In the genomic region with DNA sequence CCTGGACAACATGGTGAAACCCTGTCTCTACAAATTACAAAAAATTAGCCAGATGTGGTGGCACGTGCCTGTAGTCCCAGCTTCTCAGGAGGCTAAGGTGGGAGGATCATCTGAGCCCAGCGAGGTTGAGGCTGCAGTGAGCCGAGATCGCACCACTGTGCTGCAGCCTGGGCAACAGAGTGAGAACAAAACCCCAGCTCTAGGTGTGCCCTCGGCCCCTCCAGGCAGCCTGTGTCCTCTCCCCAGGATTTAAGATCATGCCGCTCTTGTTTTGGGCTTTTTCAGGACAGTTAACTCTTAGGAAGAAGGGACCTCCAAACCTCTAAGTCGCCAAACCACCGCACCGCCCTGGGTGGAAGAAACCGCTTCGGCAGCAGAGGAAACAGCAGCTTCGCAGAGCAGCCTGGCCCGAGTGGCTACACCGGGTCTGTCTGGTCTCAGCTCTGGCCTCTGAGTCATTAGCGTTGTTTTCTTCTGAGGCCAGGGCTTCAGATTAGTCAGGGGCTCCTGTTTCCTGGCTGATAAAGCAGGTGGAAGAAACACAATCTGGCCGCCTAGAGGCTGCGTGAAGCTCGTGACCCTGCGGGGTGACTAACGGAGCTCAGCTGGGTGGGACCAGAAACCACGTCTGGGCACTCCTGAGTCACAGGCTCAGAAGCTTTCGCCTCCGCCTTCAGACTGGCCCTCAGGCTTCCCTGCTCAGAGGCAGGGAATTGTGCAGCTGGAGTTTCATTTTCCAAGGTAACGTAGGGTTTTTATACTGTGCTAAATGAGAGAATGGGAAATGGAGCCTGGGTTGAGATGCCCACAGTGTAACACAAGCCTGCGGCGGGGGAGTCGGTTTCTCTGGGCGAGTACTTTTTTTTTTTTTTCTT, we compare ENCODE assay signal across 1 cellular context.
TF ChIP-seq lines count a peak whose summit lies in the region.

No MANE protein-coding gene starts in this region.

TF ChIP-seq in K562, 482 proteins besides CTCF, POLR2A, EP300 and RAD21 (continued from another document and continues in another):
- TF ChIP-seq ZNF197 (CRISPR knock-in tag; IDR thresholded peaks at IDR 0.05; ENCODE audit: low read depth) (peak; percentile 88), U2AF1 (optimal IDR thresholded peaks at IDR 0.05; ENCODE audit: low read depth, low read length) (no peak), ZNF24 (IDR thresholded peaks at IDR 0.05) (peak; percentile 74), GATAD2A (IDR thresholded peaks at IDR 0.05) (0 out of 2 replicates have a peak, but pooled peaks have one; percentile 60), CREB1 (IDR thresholded peaks at IDR 0.05) (peak; percentile 63; the same call in 1 of the 2 replicates), CREB1 (CRISPR knock-in tag; IDR thresholded peaks at IDR 0.05) (no peak; the same call in 1 of the 2 replicates), CBX3 (IDR thresholded peaks at IDR 0.05; ENCODE audit: borderline replicate concordance in 1 of 2, low read length in 2 of 2) (peak in 1 of 2 experiments; percentile 89; a peak in 2 of 3 replicates), SMAD4 (CRISPR knock-in tag; conservative IDR thresholded peaks at IDR 0.05) (peak; percentile 99), NFE2 (IDR thresholded peaks at IDR 0.05; ENCODE audit: low read depth) (peak; percentile 74), ZNF280A (IDR thresholded peaks at IDR 0.05; ENCODE audit: low read depth, partially characterized antibody) (no peak), ZMIZ1 (IDR thresholded peaks at IDR 0.05; ENCODE audit: low read depth in 2 of 2, low read length in 2 of 2) (peak in 1 of 2 experiments; percentile 97; a peak in 2 of 4 replicates), BHLHE40 (IDR thresholded peaks at IDR 0.05; ENCODE audit: low read length) (peak; percentile 99), BACH1 (tag; IDR thresholded peaks at IDR 0.05) (peak; percentile 49; the same call in 1 of the 2 replicates), ZBTB8A (IDR thresholded peaks at IDR 0.05; ENCODE audit: partially characterized antibody) (no peak), XRCC3 (IDR thresholded peaks at IDR 0.05) (no peak), POLR2AphosphoS2 (IDR thresholded peaks at IDR 0.05; ENCODE audit: low read length) (peak; percentile 65; the same call in 1 of the 2 replicates), MEF2A (IDR thresholded peaks at IDR 0.05; ENCODE audit: control insufficient read depth, low read depth, low read length) (peak; percentile 82), ZNF239 (CRISPR knock-in tag; IDR thresholded peaks at IDR 0.05) (peak; percentile 41; the same call in 1 of the 2 replicates), DMBX1 (CRISPR knock-in tag; IDR thresholded peaks at IDR 0.05; ENCODE audit: borderline replicate concordance) (peak; percentile 93), MYNN (IDR thresholded peaks at IDR 0.05) (peak; percentile 89), MYNN (CRISPR knock-in tag; IDR thresholded peaks at IDR 0.05) (no peak), ZKSCAN3 (CRISPR knock-in tag; IDR thresholded peaks at IDR 0.05) (no peak), CBX1 (IDR thresholded peaks at IDR 0.05; ENCODE audit: low read depth) (peak; percentile 88), CC2D1A (IDR thresholded peaks at IDR 0.05) (peak; percentile 84), JUNB (CRISPR knock-in tag; conservative IDR thresholded peaks at IDR 0.05) (peak; percentile 84), MAFK (IDR thresholded peaks at IDR 0.05; ENCODE audit: low read length) (peak; percentile 36; the same call in 1 of the 2 replicates), ERF (CRISPR knock-in tag; IDR thresholded peaks at IDR 0.05) (0 out of 2 replicates have a peak, but pooled peaks have one; percentile 41), JUND (IDR thresholded peaks at IDR 0.05; ENCODE audit: borderline replicate concordance, low read depth, low read length) (peak; percentile 99), JUND (tag; IDR thresholded peaks at IDR 0.05; ENCODE audit: borderline replicate concordance, low read depth, low read length) (peak; percentile 98; the same call in 2 of the 3 replicates), ELF4 (CRISPR knock-in tag; IDR thresholded peaks at IDR 0.05) (peak; percentile 41; the same call in 1 of the 2 replicates), BRF1 (IDR thresholded peaks at IDR 0.05; ENCODE audit: borderline replicate concordance, extremely low read depth, insufficient read length) (no peak), TAF7 (tag; IDR thresholded peaks at IDR 0.05) (peak; percentile 25; the same call in 1 of the 2 replicates), CEBPG (CRISPR knock-in tag; IDR thresholded peaks at IDR 0.05) (no peak), CEBPG (tag; conservative IDR thresholded peaks at IDR 0.05 in 1 of 2, IDR thresholded peaks at IDR 0.05 in 1 of 2) (no peak), RBM25 (IDR thresholded peaks at IDR 0.05; ENCODE audit: low read depth, low read length, severe bottlenecking) (no peak), BDP1 (IDR thresholded peaks at IDR 0.05; ENCODE audit: insufficient read depth, insufficient read length) (no peak), AFF1 (IDR thresholded peaks at IDR 0.05; ENCODE audit: low read depth in 1 of 2, partially characterized antibody in 2 of 2) (peak in 1 of 2 experiments; percentile 96), XRCC5 (IDR thresholded peaks at IDR 0.05; ENCODE audit: low read depth, low read length) (peak; percentile 84; the same call in 1 of the 2 replicates), TAL1 (IDR thresholded peaks at IDR 0.05) (peak; percentile 96), ATF3 (IDR thresholded peaks at IDR 0.05) (peak; percentile 98), ATF3 (CRISPR knock-in tag; conservative IDR thresholded peaks at IDR 0.05) (peak; percentile 98), HNRNPH1 (optimal IDR thresholded peaks at IDR 0.05; ENCODE audit: low read depth, low read length) (no peak), FOXJ2 (tag; IDR thresholded peaks at IDR 0.05) (peak; percentile 70), SMAD1 (IDR thresholded peaks at IDR 0.05; ENCODE audit: low read depth, low read length, partially characterized antibody) (peak; percentile 96), SMARCC2 (IDR thresholded peaks at IDR 0.05; ENCODE audit: low read depth) (peak; percentile 99), BRD9 (IDR thresholded peaks at IDR 0.05; ENCODE audit: low read depth, partially characterized antibody) (peak; percentile 91), POLR2G (IDR thresholded peaks at IDR 0.05; ENCODE audit: low read depth, low read length) (peak; percentile 75)
- TF ChIP-seq, protein P1, sequence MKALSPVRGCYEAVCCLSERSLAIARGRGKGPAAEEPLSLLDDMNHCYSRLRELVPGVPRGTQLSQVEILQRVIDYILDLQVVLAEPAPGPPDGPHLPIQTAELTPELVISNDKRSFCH (CRISPR knock-in tag; IDR thresholded peaks at IDR 0.05): no peak
- TF ChIP-seq, protein P1 (tag; IDR thresholded peaks at IDR 0.05): peak; percentile 78
- TF ChIP-seq, protein P2, sequence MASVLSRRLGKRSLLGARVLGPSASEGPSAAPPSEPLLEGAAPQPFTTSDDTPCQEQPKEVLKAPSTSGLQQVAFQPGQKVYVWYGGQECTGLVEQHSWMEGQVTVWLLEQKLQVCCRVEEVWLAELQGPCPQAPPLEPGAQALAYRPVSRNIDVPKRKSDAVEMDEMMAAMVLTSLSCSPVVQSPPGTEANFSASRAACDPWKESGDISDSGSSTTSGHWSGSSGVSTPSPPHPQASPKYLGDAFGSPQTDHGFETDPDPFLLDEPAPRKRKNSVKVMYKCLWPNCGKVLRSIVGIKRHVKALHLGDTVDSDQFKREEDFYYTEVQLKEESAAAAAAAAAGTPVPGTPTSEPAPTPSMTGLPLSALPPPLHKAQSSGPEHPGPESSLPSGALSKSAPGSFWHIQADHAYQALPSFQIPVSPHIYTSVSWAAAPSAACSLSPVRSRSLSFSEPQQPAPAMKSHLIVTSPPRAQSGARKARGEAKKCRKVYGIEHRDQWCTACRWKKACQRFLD (CRISPR knock-in tag; IDR thresholded peaks at IDR 0.05): peak; percentile 98
- TF ChIP-seq, protein P3, sequence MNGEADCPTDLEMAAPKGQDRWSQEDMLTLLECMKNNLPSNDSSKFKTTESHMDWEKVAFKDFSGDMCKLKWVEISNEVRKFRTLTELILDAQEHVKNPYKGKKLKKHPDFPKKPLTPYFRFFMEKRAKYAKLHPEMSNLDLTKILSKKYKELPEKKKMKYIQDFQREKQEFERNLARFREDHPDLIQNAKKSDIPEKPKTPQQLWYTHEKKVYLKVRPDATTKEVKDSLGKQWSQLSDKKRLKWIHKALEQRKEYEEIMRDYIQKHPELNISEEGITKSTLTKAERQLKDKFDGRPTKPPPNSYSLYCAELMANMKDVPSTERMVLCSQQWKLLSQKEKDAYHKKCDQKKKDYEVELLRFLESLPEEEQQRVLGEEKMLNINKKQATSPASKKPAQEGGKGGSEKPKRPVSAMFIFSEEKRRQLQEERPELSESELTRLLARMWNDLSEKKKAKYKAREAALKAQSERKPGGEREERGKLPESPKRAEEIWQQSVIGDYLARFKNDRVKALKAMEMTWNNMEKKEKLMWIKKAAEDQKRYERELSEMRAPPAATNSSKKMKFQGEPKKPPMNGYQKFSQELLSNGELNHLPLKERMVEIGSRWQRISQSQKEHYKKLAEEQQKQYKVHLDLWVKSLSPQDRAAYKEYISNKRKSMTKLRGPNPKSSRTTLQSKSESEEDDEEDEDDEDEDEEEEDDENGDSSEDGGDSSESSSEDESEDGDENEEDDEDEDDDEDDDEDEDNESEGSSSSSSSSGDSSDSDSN (IDR thresholded peaks at IDR 0.05; ENCODE audit: borderline replicate concordance in 1 of 2, low read depth in 2 of 2, low read length in 2 of 2): peak; percentile 100
